Comparison of ENCODE assay signal across 15 cellular contexts in the genomic region with DNA sequence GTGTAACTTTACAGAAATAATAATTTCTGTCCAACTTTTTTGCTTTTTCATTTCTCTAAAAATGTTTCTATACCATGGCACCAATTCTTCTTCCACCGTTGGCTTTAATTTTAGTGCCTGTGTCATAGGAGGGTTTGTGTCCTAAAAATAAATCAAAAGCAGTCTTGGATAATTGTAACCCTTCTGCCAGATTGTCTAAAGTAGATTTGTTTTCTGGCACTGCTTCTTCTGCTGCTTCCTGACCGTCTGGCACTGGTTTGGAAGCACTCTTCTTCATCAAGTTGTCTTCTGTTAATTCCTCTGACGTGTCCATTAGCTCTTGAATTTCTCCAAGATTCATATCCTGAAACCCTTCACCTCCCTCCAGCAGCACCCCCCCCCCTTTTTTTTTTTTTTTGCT. TPM values are rescaled to one million over a fixed set of nuclear protein-coding genes. Genes with fewer than 3 reads are reported as not detected.
A peak's percentile ranks its signal among the peaks of the same experiment; 100 is the strongest.
DNase-seq lines count a peak whose midpoint lies in the region; ATAC-seq and TF ChIP-seq lines count a peak whose summit lies in the region.
"Had no signal": no experiment of that assay in that cellular context is flagged by ENCODE, and none has a peak within 500 bp of the region (broad histone marks: within the 10 kb centered on the region; RNA-seq: fewer than 3 reads in every experiment).

No MANE protein-coding gene starts in this region.

- 40 to 67% (median 59%) methylated on average over 3 of the region's 3 CpGs for WGBS in spleen, 5 donors

- no peaks in the 10 kb centered on the region for H3K9me3 ChIP-seq in spleen

- no peaks in the 10 kb centered on the region for H3K27me3 ChIP-seq in spleen (replicated peaks in 1 of 7)

- H3K4me1 ChIP-seq in spleen = peaks cover 22 to 98% (median 48%) of the 10 kb centered on the region in 6 donors

- no peaks in the 10 kb centered on the region for H3K9me3 Mint-ChIP-seq in natural killer cell
- H3K9me3 Mint-ChIP-seq in natural killer cell treated with Interleukin-12 subunit alpha and Interleukin-12 subunit beta and Interleukin-15 and Interleukin-18, amount 100 ng/mL, for 72 hours = no peaks in the 10 kb centered on the region
- no peaks in the 10 kb centered on the region for H3K9me3 Mint-ChIP-seq in effector memory CD8-positive, alpha-beta T cell
- H3K9me3 Mint-ChIP-seq: stimulated activated effector memory CD8-positive, alpha-beta T cell treated with anti-CD3 and anti-CD28 coated beads, Interleukin-12 subunit alpha, Interleukin-12 subunit beta, amount 100 ng/mL, for 72 hours had no signal

- no peak for DNase-seq in natural killer cell
- DNase-seq in natural killer cell treated with Interleukin-12 subunit alpha and Interleukin-12 subunit beta and Interleukin-15 and Interleukin-18, amount 100 ng/mL, for 72 hours (ENCODE audit: low spot score) = no peak
- DNase-seq in effector memory CD8-positive, alpha-beta T cell = no peak
- peak; percentile 44 for DNase-seq in myocyte (ENCODE audit: low read depth)
- no peak for DNase-seq in spleen
- DNase-seq in NOMO-1 treated with DMSO at 0.1 percent for 48 hours (lab: John Stamatoyannopoulos, UW; ENCODE audit: unreplicated experiment) = no peak
- no peak for DNase-seq in NK-92 treated with Interleukin-12 subunit alpha and Interleukin-12 subunit beta, amount 100 ng/mL, for 24 hours (lab: John Stamatoyannopoulos, UW)
- DNase-seq in A172 (ENCODE audit: low spot score) = no peak
- DNase-seq: activated CD8-positive, alpha-beta memory T cell treated with anti-CD3 and anti-CD28 coated beads for 24 hours; activated gamma-delta T cell; NCI-H1694; NCI-H510A; PC-3 had no signal

- H3K4me3 ChIP-seq in spleen = no peak overlapping the region
- H3K4me3 ChIP-seq: skin epidermis had no signal

- H3K27ac ChIP-seq in spleen = no peak overlapping the region

- ATAC-seq in natural killer cell = no peak
- ATAC-seq in natural killer cell treated with Interleukin-12 subunit alpha and Interleukin-12 subunit beta and Interleukin-15 and Interleukin-18, amount 100 ng/mL, for 72 hours = no peak
- ATAC-seq in effector memory CD8-positive, alpha-beta T cell (replicated peaks) = no peak
- ATAC-seq: PC-3; stimulated activated effector memory CD8-positive, alpha-beta T cell treated with anti-CD3 and anti-CD28 coated beads, Interleukin-12 subunit alpha, Interleukin-12 subunit beta, amount 100 ng/mL, for 72 hours had no signal

- no peaks in the 10 kb centered on the region for H3K27me3 Mint-ChIP-seq in natural killer cell (ENCODE audit: low read depth in 2 of 2)
- no peaks in the 10 kb centered on the region for H3K27me3 Mint-ChIP-seq in natural killer cell treated with Interleukin-12 subunit alpha and Interleukin-12 subunit beta and Interleukin-15 and Interleukin-18, amount 100 ng/mL, for 72 hours
- H3K27me3 Mint-ChIP-seq in effector memory CD8-positive, alpha-beta T cell = no peaks in the 10 kb centered on the region

- H3K27ac Mint-ChIP-seq in natural killer cell = peak overlapping the region; percentile 60 to 77
- peak overlapping the region in 1 of 2 donors; percentile 56 for H3K27ac Mint-ChIP-seq in natural killer cell treated with Interleukin-12 subunit alpha and Interleukin-12 subunit beta and Interleukin-15 and Interleukin-18, amount 100 ng/mL, for 72 hours
- H3K27ac Mint-ChIP-seq in effector memory CD8-positive, alpha-beta T cell = peak overlapping the region; percentile 59 to 76

- no peak for TF ChIP-seq CTCF in natural killer cell (IDR thresholded peaks at IDR 0.05)
- TF ChIP-seq CTCF in spleen (IDR thresholded peaks at IDR 0.05 in 8 of 11, conservative IDR thresholded peaks at IDR 0.05 in 3 of 11) = no peak

- H3K4me3 Mint-ChIP-seq in natural killer cell = peak overlapping the region; percentile 50
- no peak overlapping the region for H3K4me3 Mint-ChIP-seq in natural killer cell treated with Interleukin-12 subunit alpha and Interleukin-12 subunit beta and Interleukin-15 and Interleukin-18, amount 100 ng/mL, for 72 hours
- peak overlapping the region; percentile 12 to 45 for H3K4me3 Mint-ChIP-seq in effector memory CD8-positive, alpha-beta T cell
- H3K4me3 Mint-ChIP-seq: stimulated activated effector memory CD8-positive, alpha-beta T cell treated with anti-CD3 and anti-CD28 coated beads, Interleukin-12 subunit alpha, Interleukin-12 subunit beta, amount 100 ng/mL, for 72 hours had no signal

- H3K36me3 ChIP-seq in spleen = peaks cover 0 to under 1% (median 0%) of the 10 kb centered on the region in 6 donors

- intact Hi-C loops in natural killer cell (cut with micrococcal nuclease) (no loop called here), spleen (cut with DNase I; ENCODE audit: low total_unique reads) (no loop called here)

- TF ChIP-seq POLR2A in spleen (IDR thresholded peaks at IDR 0.05) = no peak

- peaks cover 85 to 91% of the 10 kb centered on the region in 2 donors for H3K4me1 Mint-ChIP-seq in natural killer cell
- H3K4me1 Mint-ChIP-seq in natural killer cell treated with Interleukin-12 subunit alpha and Interleukin-12 subunit beta and Interleukin-15 and Interleukin-18, amount 100 ng/mL, for 72 hours (ENCODE audit: low read depth in 2 of 2) = peaks cover 61 to 72% of the 10 kb centered on the region in 2 donors
- H3K4me1 Mint-ChIP-seq in effector memory CD8-positive, alpha-beta T cell (ENCODE audit: low read depth in 2 of 2) = peaks cover 59 to 81% of the 10 kb centered on the region in 2 donors

- no peaks in the 10 kb centered on the region for H3K36me3 Mint-ChIP-seq in natural killer cell
- H3K36me3 Mint-ChIP-seq in natural killer cell treated with Interleukin-12 subunit alpha and Interleukin-12 subunit beta and Interleukin-15 and Interleukin-18, amount 100 ng/mL, for 72 hours = peaks cover 5% of the 10 kb centered on the region
- peaks cover 27% of the 10 kb centered on the region for H3K36me3 Mint-ChIP-seq in effector memory CD8-positive, alpha-beta T cell (ENCODE audit: insufficient read depth)

RNA-seq across cellular contexts. Expression of gene SCAF8, which starts 33.1 kb away (rescaled TPM):
- total RNA-seq in natural killer cell (10 to 100 TPM; 60.0 to 74.3 (median 68.2) TPM), myocyte (29.2 and 35.7 TPM in 2 replicates), spleen (10 to 100 TPM; 46.9 to 60.7 (median 55.3) TPM)
- total RNA-seq in natural killer cell treated with Interleukin-12 subunit alpha and Interleukin-12 subunit beta and Interleukin-15 and Interleukin-18, amount 100 ng/mL, for 72 hours = 10 to 100 TPM; 39.3 to 43.4 TPM
- polyA plus RNA-seq in myocyte (2012) = 11.7 TPM
- polyA plus RNA-seq in spleen = 10 to 100 TPM; 10.5 to 13.1 (median 11.3) TPM
- 22.4 and 30.8 TPM in 2 replicates for total RNA-seq in A172 (2014; rRNA removed; shearing (Covaris generic))
